ENCODE assay signal across 16 cellular contexts in the genomic region with DNA sequence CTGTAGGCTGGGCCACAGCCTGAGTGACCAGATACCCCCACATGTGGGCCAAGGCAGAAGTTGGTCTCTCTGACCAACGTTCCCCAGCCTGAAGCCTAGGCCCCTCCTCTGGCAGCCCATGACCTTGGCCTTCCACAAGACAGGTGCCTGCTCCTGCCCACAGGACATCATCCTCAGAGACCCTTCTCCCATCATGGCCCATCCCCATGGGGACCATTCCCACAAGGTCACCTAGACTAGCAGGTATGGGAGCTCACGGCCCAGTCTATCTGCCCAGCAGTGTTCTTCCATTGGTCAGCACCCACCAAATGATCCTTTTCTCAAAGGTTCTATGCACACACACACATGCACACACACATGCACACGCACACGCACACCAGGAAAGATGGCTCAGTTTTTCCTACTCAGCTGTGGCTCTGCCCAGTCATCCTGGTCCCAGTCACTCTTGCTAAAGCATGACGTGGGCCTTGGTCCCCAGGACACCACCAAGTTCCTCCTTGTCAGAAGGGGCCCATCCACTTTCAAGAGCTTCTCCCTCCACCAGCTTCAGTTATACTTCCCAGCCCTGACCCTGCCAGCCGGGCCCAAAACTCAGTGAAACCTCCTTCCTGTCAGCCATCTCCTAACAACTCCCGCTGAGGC.
DNase-seq lines count a peak whose midpoint lies in the region; ATAC-seq and TF ChIP-seq lines count a peak whose summit lies in the region.
"Had no signal": no experiment of that assay in that cellular context is flagged by ENCODE, and none has a peak within 500 bp of the region (broad histone marks: within the 10 kb centered on the region; RNA-seq: fewer than 3 reads in every experiment).

No MANE protein-coding gene starts in this region.

- intact Hi-C loops in upper lobe of right lung (cut with DNase I): no loop called here

- H3K4me2 ChIP-seq in OCI-LY1 (ENCODE audit: low read length): no peak overlapping the region
- H3K4me2 ChIP-seq: KMS-11 had no signal

- no peaks in the 10 kb centered on the region for H3F3A ChIP-seq in OCI-LY1 (ENCODE audit: insufficient read depth, low read length)

- no peaks in the 10 kb centered on the region for H3K9me2 ChIP-seq in OCI-LY1 (ENCODE audit: low read depth, low read length)

- peaks cover 64% of the 10 kb centered on the region for H3K36me3 ChIP-seq in OCI-LY1 (ENCODE audit: insufficient read depth, low read length)
- H3K36me3 ChIP-seq in upper lobe of right lung: no peaks in the 10 kb centered on the region
- H3K36me3 ChIP-seq: Peyer's patch had no signal

- peak; percentile 28 for DNase-seq in activated effector memory CD4-positive, alpha-beta T cell treated with anti-CD3 and anti-CD28 coated beads, Interleukin-2, amount 50 U/mL, for 16 hours
- DNase-seq in activated effector memory CD4-positive, alpha-beta T cell treated with Interleukin-2 at 50 U/mL for 16 hours: no peak
- DNase-seq in islet precursor cell: peak; percentile 22
- peak; percentile 42 for DNase-seq in upper lobe of right lung
- no peak for DNase-seq in NCI-H524 treated with DMSO at 0.1 percent for 48 hours (lab: John Stamatoyannopoulos, UW)
- DNase-seq: C1 segment of cervical spinal cord, GF-D8, NCI-H1092 treated with DMSO at 0.1 percent for 48 hours, NCI-H1694, NCI-H510A treated with DMSO at 0.1 percent for 48 hours, Peyer's patch had no signal

- H4K20me1 ChIP-seq in OCI-LY1 (ENCODE audit: insufficient read depth, low read length): no peaks in the 10 kb centered on the region

- no peak overlapping the region for H3K9ac ChIP-seq in OCI-LY1 (ENCODE audit: low read length)
- H3K9ac ChIP-seq: KMS-11 had no signal

- H3K4me3 ChIP-seq in OCI-LY1 (ENCODE audit: low read depth, low read length, poor library complexity, severe bottlenecking) (no peak overlapping the region), upper lobe of right lung (no peak overlapping the region)
- H3K4me3 ChIP-seq: Peyer's patch had no signal

- H2AFZ ChIP-seq in OCI-LY1 (ENCODE audit: low read length): no peak overlapping the region

- peaks cover 38% of the 10 kb centered on the region for H3K4me1 ChIP-seq in OCI-LY1 (ENCODE audit: insufficient read depth, low read length, severe bottlenecking)
- no peaks in the 10 kb centered on the region for H3K4me1 ChIP-seq in upper lobe of right lung
- H3K4me1 ChIP-seq: Peyer's patch had no signal

- H3K27me3 ChIP-seq in OCI-LY1 (ENCODE audit: insufficient read depth, low read length) (no peaks in the 10 kb centered on the region), upper lobe of right lung (no peaks in the 10 kb centered on the region)
- H3K27me3 ChIP-seq: Peyer's patch had no signal

- no peak for ATAC-seq in upper lobe of right lung
- ATAC-seq in HG03521 (IDR thresholded peaks at IDR 0.05; ENCODE audit: unreplicated experiment): no peak
- ATAC-seq in HG03354 (IDR thresholded peaks at IDR 0.05; ENCODE audit: poor library complexity, severe bottlenecking, unreplicated experiment): no peak
- ATAC-seq: Right ventricle myocardium inferior had no signal

- H3K27ac ChIP-seq in OCI-LY1 (ENCODE audit: low read depth, low read length, poor library complexity, severe bottlenecking) (peak overlapping the region; percentile 45), upper lobe of right lung (no peak overlapping the region)
- H3K27ac ChIP-seq: KMS-11, Peyer's patch had no signal

- TF ChIP-seq CTCF in OCI-LY1 (IDR thresholded peaks at IDR 0.05; ENCODE audit: low read length) (no peak), upper lobe of right lung (IDR thresholded peaks at IDR 0.05) (no peak)

- H3K9me3 ChIP-seq in OCI-LY1 (ENCODE audit: low read length) (no peaks in the 10 kb centered on the region), upper lobe of right lung (no peaks in the 10 kb centered on the region)
- H3K9me3 ChIP-seq: Peyer's patch had no signal

- H3K79me2 ChIP-seq in OCI-LY1 (ENCODE audit: insufficient read depth, low read length): no peaks in the 10 kb centered on the region

Comparison
In these comparisons a context has a peak if more than half of its experiments do, and no peak if none do; other contexts are left out.
1. DNase-seq: peak in activated effector memory CD4-positive, alpha-beta T cell treated with anti-CD3 and anti-CD28 coated beads, Interleukin-2, amount 50 U/mL, for 16 hours (single experiment), islet precursor cell (single experiment) and upper lobe of right lung (single experiment); none in activated effector memory CD4-positive, alpha-beta T cell treated with Interleukin-2 at 50 U/mL for 16 hours (single experiment) and NCI-H524 treated with DMSO at 0.1 percent for 48 hours (single experiment).